In genomic region chr9:33354651-33355211, GRCh38 we compare ENCODE assay signal across 11 cellular contexts. TPM values are rescaled to one million over a fixed set of nuclear protein-coding genes. Genes with fewer than 3 reads are reported as not detected.
DNase-seq lines count a peak whose midpoint lies in the region; ATAC-seq and TF ChIP-seq lines count a peak whose summit lies in the region.
"Had no signal": no experiment of that assay in that cellular context is flagged by ENCODE, and none has a peak within 500 bp of the region (broad histone marks: within the 10 kb centered on the region; RNA-seq: fewer than 3 reads in every experiment).

No MANE protein-coding gene starts in this region.

- H3K27ac ChIP-seq in brain microvascular endothelial cell = no peak overlapping the region
- H3K27ac ChIP-seq in mesenchymal stem cell (ENCODE audit: low read length, poor library complexity, severe bottlenecking) = no peak overlapping the region

- peaks cover 4% of the 10 kb centered on the region for H3K79me1 ChIP-seq in mesenchymal stem cell (replicated peaks; ENCODE audit: low read length, poor library complexity, severe bottlenecking)

- H2BK15ac ChIP-seq in mesenchymal stem cell (ENCODE audit: low read depth, poor library complexity, severe bottlenecking) = no peak overlapping the region

- H2AFZ ChIP-seq in mesenchymal stem cell (ENCODE audit: low read depth, low read length) = peak overlapping the region; percentile 51

- no peak overlapping the region for H2AK5ac ChIP-seq in mesenchymal stem cell (ENCODE audit: low read length, severe bottlenecking)

- peak overlapping the region in 1 of 2 experiments; percentile 26 for H3K4ac ChIP-seq in mesenchymal stem cell (ENCODE audit: low read depth in 1 of 2, low read length in 2 of 2)

- H3K4me3 ChIP-seq in brain microvascular endothelial cell (ENCODE audit: low read depth, low read length) = no peak overlapping the region
- no peak overlapping the region for H3K4me3 ChIP-seq in mesenchymal stem cell (ENCODE audit: insufficient read depth in 1 of 2, low read depth in 1 of 2, low read length in 2 of 2)

- no peak overlapping the region for H4K8ac ChIP-seq in mesenchymal stem cell (ENCODE audit: low read length)

- H3K23ac ChIP-seq in mesenchymal stem cell (ENCODE audit: low read length in 2 of 2) = no peak overlapping the region

- no peaks in the 10 kb centered on the region for H3K36me3 ChIP-seq in brain microvascular endothelial cell (replicated peaks)
- peaks cover 11 to 69% of the 10 kb centered on the region in 2 experiments for H3K36me3 ChIP-seq in mesenchymal stem cell (ENCODE audit: control insufficient read depth in 1 of 2, insufficient read depth in 2 of 2, low read depth in 1 of 2, low read length in 2 of 2)

- H3K9me3 ChIP-seq in mesenchymal stem cell (ENCODE audit: control insufficient read depth, low read length) = no peaks in the 10 kb centered on the region

- H3K27me3 ChIP-seq in brain microvascular endothelial cell (replicated peaks) = no peaks in the 10 kb centered on the region
- H3K27me3 ChIP-seq in mesenchymal stem cell (ENCODE audit: control insufficient read depth in 1 of 2, insufficient read depth in 1 of 2, low read length in 2 of 2) = no peaks in the 10 kb centered on the region

- H2BK5ac ChIP-seq in mesenchymal stem cell (ENCODE audit: low read depth, low read length, poor library complexity, severe bottlenecking) = no peak overlapping the region

- H3K14ac ChIP-seq in mesenchymal stem cell (ENCODE audit: low read length in 2 of 2) = no peak overlapping the region

- DNase-seq in Daoy (ENCODE audit: low read depth) = peak; percentile 63
- peak; percentile 20 for DNase-seq in NCI-H2171 (lab: John Stamatoyannopoulos, UW)
- DNase-seq in brain microvascular endothelial cell = peak; percentile 49
- DNase-seq in mesenchymal stem cell = peak; percentile 56
- no peak for DNase-seq in DMS153 treated with DMSO at 0.1 percent for 48 hours (lab: John Stamatoyannopoulos, UW; ENCODE audit: unreplicated experiment)
- DNase-seq in GM10248 (ENCODE audit: extremely low spot score) = no peak
- DNase-seq: activated effector memory CD4-positive, alpha-beta T cell treated with Interleukin-2 at 50 U/mL for 16 hours; H9; nucleus accumbens had no signal

- no peak overlapping the region for H3K4me2 ChIP-seq in mesenchymal stem cell (ENCODE audit: low read length, poor library complexity, severe bottlenecking)

- H2BK120ac ChIP-seq in mesenchymal stem cell (ENCODE audit: low read depth, low read length) = no peak overlapping the region

- no peak overlapping the region for H2BK12ac ChIP-seq in mesenchymal stem cell (ENCODE audit: low read length in 2 of 2)

- in situ Hi-C loops in brain microvascular endothelial cell (cut with HindIII; ENCODE audit: low pct_ligation_motif_present, low sequenced_read_pairs) = no loop called here

- H3K4me1 ChIP-seq in mesenchymal stem cell (ENCODE audit: control insufficient read depth, insufficient read depth, low read depth, low read length) = no peaks in the 10 kb centered on the region

- no peak overlapping the region for H4K91ac ChIP-seq in mesenchymal stem cell (ENCODE audit: low read length)

- H3K9ac ChIP-seq in mesenchymal stem cell (ENCODE audit: low read length) = no peak overlapping the region

- ATAC-seq in HG02588 (IDR thresholded peaks at IDR 0.05; ENCODE audit: unreplicated experiment) (no peak), HG03520 (IDR thresholded peaks at IDR 0.05; ENCODE audit: unreplicated experiment) (no peak)

- POLR2A ChIA-PET in GM10248 (lab: Yijun Ruan, JAX) = no interaction called here

- TF ChIP-seq CTCF in brain microvascular endothelial cell (IDR thresholded peaks at IDR 0.05; ENCODE audit: low read depth, low read length, missing control alignments) (no peak), GM10248 (IDR thresholded peaks at IDR 0.05; ENCODE audit: control extremely low read depth, extremely low read depth, low read depth, missing control alignments) (no peak)

- no peak overlapping the region for H3K18ac ChIP-seq in mesenchymal stem cell (ENCODE audit: low read depth in 1 of 2, low read length in 2 of 2)

- CTCF ChIA-PET in GM10248 (lab: Yijun Ruan, JAX) = interaction anchor here (1.0 to 1.5 kb wide), 2 partner anchors 20 to 98 kb away, joined by 5 to 8 read pairs; no protein-coding TSS in a partner anchor

- 95% methylated on average over 4 of the region's 5 CpGs for WGBS in mesenchymal stem cell

RNA-seq across cellular contexts. Expression of gene AQP7, which starts 47.6 kb away (rescaled TPM):
- not detected in 2 replicates for total RNA-seq in Daoy (2014; rRNA removed; shearing (Covaris generic))
- polyA plus RNA-seq in mesenchymal stem cell (2013, experiment 1 of 2) = 0.03 TPM
- 0.11 TPM for polyA plus RNA-seq in mesenchymal stem cell (2013, experiment 2 of 2)
- total RNA-seq: H9 had no signal

Comparison
In these comparisons a context has a peak if more than half of its experiments do, and no peak if none do; other contexts are left out.
1. DNase-seq: peak in Daoy (single experiment), NCI-H2171 (single experiment), brain microvascular endothelial cell (single experiment) and mesenchymal stem cell (single experiment); none in DMS153 treated with DMSO at 0.1 percent for 48 hours (single experiment) and GM10248 (single experiment).